Comparison of ENCODE assay signal across 9 cellular contexts in genomic region chr11:14320020-14320419, GRCh38. TPM values are rescaled to one million over a fixed set of nuclear protein-coding genes. Genes with fewer than 3 reads are reported as not detected.
A peak's percentile ranks its signal among the peaks of the same experiment; 100 is the strongest.
DNase-seq lines count a peak whose midpoint lies in the region; ATAC-seq and TF ChIP-seq lines count a peak whose summit lies in the region.
"Had no signal": no experiment of that assay in that cellular context is flagged by ENCODE, and none has a peak within 500 bp of the region (broad histone marks: within the 10 kb centered on the region; RNA-seq: fewer than 3 reads in every experiment).

No MANE protein-coding gene starts in this region.

- peak overlapping the region; percentile 25 for H3K4me2 ChIP-seq in smooth muscle cell

- H3K27ac ChIP-seq in smooth muscle cell (ENCODE audit: low read depth) = no peak overlapping the region
- H3K27ac ChIP-seq: HL-60 had no signal

- peaks cover 54% of the 10 kb centered on the region for H3K4me1 Mint-ChIP-seq in activated CD4-positive, alpha-beta T cell treated with anti-CD3 and anti-CD28 coated beads, Interleukin-2, amount 10 ng/mL, durations not matched to agents 24 days and 14 days
- H3K4me1 Mint-ChIP-seq in activated T-helper 2 cell treated with anti-CD3 and anti-CD28 coated beads, Interferon-gamma antibody, Interleukin-2, Interleukin-4, amounts not matched to agents 10 μg/mL and 5 μg/mL and 100 μg/mL, durations not matched to agents 14 hours and 24 hours and 36 hours (ENCODE audit: low read depth) = peaks cover 46% of the 10 kb centered on the region

- no peaks in the 10 kb centered on the region for H3K27me3 Mint-ChIP-seq in activated CD4-positive, alpha-beta T cell treated with anti-CD3 and anti-CD28 coated beads, Interleukin-2, amount 10 ng/mL, durations not matched to agents 24 days and 14 days
- no peaks in the 10 kb centered on the region for H3K27me3 Mint-ChIP-seq in activated T-helper 2 cell treated with anti-CD3 and anti-CD28 coated beads, Interferon-gamma antibody, Interleukin-2, Interleukin-4, amounts not matched to agents 10 μg/mL and 5 μg/mL and 100 μg/mL, durations not matched to agents 14 hours and 24 hours and 36 hours (ENCODE audit: low read depth)

- peak; percentile 83 for DNase-seq in activated CD4-positive, alpha-beta T cell treated with anti-CD3 and anti-CD28 coated beads, Interleukin-2, amount 10 ng/mL, durations not matched to agents 24 days and 14 days
- no peak for DNase-seq in activated CD4-positive, alpha-beta T cell treated with anti-CD3 and anti-CD28 coated beads for 4 hours
- peak; percentile 18 for DNase-seq in activated T-helper 2 cell treated with anti-CD3 and anti-CD28 coated beads, Interferon-gamma antibody, Interleukin-2, Interleukin-4, amounts not matched to agents 10 μg/mL and 5 μg/mL and 100 μg/mL, durations not matched to agents 14 hours and 24 hours and 36 hours (ENCODE audit: low spot score)
- DNase-seq in smooth muscle cell (lab: John Stamatoyannopoulos, UW; ENCODE audit: unreplicated experiment) (no peak), DMS 273 treated with DMSO at 0.1 percent for 48 hours (lab: John Stamatoyannopoulos, UW) (no peak), AG08395 (ENCODE audit: low spot score) (no peak)

- intact Hi-C loops in activated CD4-positive, alpha-beta T cell treated with anti-CD3 and anti-CD28 coated beads, Interleukin-2, amount 10 ng/mL, durations not matched to agents 24 days and 14 days (cut with micrococcal nuclease) = loop anchor here (1.0 to 2.0 kb wide), 2 partner anchors 17 to 37 kb away; no protein-coding TSS in a partner anchor
- intact Hi-C loops in activated T-helper 2 cell treated with anti-CD3 and anti-CD28 coated beads, Interferon-gamma antibody, Interleukin-2, Interleukin-4, amounts not matched to agents 10 μg/mL and 5 μg/mL and 100 μg/mL, durations not matched to agents 14 hours and 24 hours and 36 hours (cut with micrococcal nuclease) = loop anchor here (2.0 kb wide), 1 partner anchor 17 kb away; no protein-coding TSS in a partner anchor

- no peak overlapping the region for H3K9ac ChIP-seq in smooth muscle cell (ENCODE audit: low read depth)

- peaks cover 55% of the 10 kb centered on the region for H3K79me2 ChIP-seq in smooth muscle cell (ENCODE audit: low read depth)

- ATAC-seq in HG02885 (IDR thresholded peaks at IDR 0.05; ENCODE audit: poor library complexity, unreplicated experiment) = peak; percentile 52
- no peak for ATAC-seq in HG02870 (IDR thresholded peaks at IDR 0.05; ENCODE audit: unreplicated experiment)

- peaks cover 17% of the 10 kb centered on the region for H3K36me3 Mint-ChIP-seq in activated CD4-positive, alpha-beta T cell treated with anti-CD3 and anti-CD28 coated beads, Interleukin-2, amount 10 ng/mL, durations not matched to agents 24 days and 14 days (ENCODE audit: low read depth)
- H3K36me3 Mint-ChIP-seq in activated T-helper 2 cell treated with anti-CD3 and anti-CD28 coated beads, Interferon-gamma antibody, Interleukin-2, Interleukin-4, amounts not matched to agents 10 μg/mL and 5 μg/mL and 100 μg/mL, durations not matched to agents 14 hours and 24 hours and 36 hours (ENCODE audit: low read depth) = peaks cover 27% of the 10 kb centered on the region

- peak overlapping the region; percentile 22 for H3K4me3 Mint-ChIP-seq in activated CD4-positive, alpha-beta T cell treated with anti-CD3 and anti-CD28 coated beads, Interleukin-2, amount 10 ng/mL, durations not matched to agents 24 days and 14 days
- H3K4me3 Mint-ChIP-seq in activated T-helper 2 cell treated with anti-CD3 and anti-CD28 coated beads, Interferon-gamma antibody, Interleukin-2, Interleukin-4, amounts not matched to agents 10 μg/mL and 5 μg/mL and 100 μg/mL, durations not matched to agents 14 hours and 24 hours and 36 hours (ENCODE audit: low read depth) = no peak overlapping the region

- H2AFZ ChIP-seq in smooth muscle cell (ENCODE audit: low read depth) = no peak overlapping the region

- H3K9me3 ChIP-seq in smooth muscle cell (replicated peaks; ENCODE audit: low read depth) = no peaks in the 10 kb centered on the region

- 48% methylated on average over 3 of the region's 3 CpGs for WGBS in smooth muscle cell (ENCODE audit: low lambda C conversion rate)

- no peaks in the 10 kb centered on the region for H3K27me3 ChIP-seq in smooth muscle cell (ENCODE audit: low read depth)

- H3K4me1 ChIP-seq in smooth muscle cell (ENCODE audit: low read depth) = peaks cover 7% of the 10 kb centered on the region

- peak overlapping the region; percentile 62 for H3K27ac Mint-ChIP-seq in activated CD4-positive, alpha-beta T cell treated with anti-CD3 and anti-CD28 coated beads, Interleukin-2, amount 10 ng/mL, durations not matched to agents 24 days and 14 days
- H3K27ac Mint-ChIP-seq in activated T-helper 2 cell treated with anti-CD3 and anti-CD28 coated beads, Interferon-gamma antibody, Interleukin-2, Interleukin-4, amounts not matched to agents 10 μg/mL and 5 μg/mL and 100 μg/mL, durations not matched to agents 14 hours and 24 hours and 36 hours = peak overlapping the region; percentile 38

- H3K9me3 Mint-ChIP-seq in activated CD4-positive, alpha-beta T cell treated with anti-CD3 and anti-CD28 coated beads, Interleukin-2, amount 10 ng/mL, durations not matched to agents 24 days and 14 days = no peaks in the 10 kb centered on the region
- no peaks in the 10 kb centered on the region for H3K9me3 Mint-ChIP-seq in activated T-helper 2 cell treated with anti-CD3 and anti-CD28 coated beads, Interferon-gamma antibody, Interleukin-2, Interleukin-4, amounts not matched to agents 10 μg/mL and 5 μg/mL and 100 μg/mL, durations not matched to agents 14 hours and 24 hours and 36 hours

- TF ChIP-seq CTCF in smooth muscle cell (IDR thresholded peaks at IDR 0.05; ENCODE audit: borderline replicate concordance, insufficient read depth, poor library complexity, severe bottlenecking) = no peak

- no peaks in the 10 kb centered on the region for H3F3A ChIP-seq in smooth muscle cell (ENCODE audit: low read depth)

- H4K20me1 ChIP-seq in smooth muscle cell (ENCODE audit: low read depth) = peaks cover 66% of the 10 kb centered on the region

- no peaks in the 10 kb centered on the region for H3K36me3 ChIP-seq in smooth muscle cell (ENCODE audit: low read depth)

- no peak overlapping the region for H3K4me3 ChIP-seq in smooth muscle cell

RNA-seq across cellular contexts. Expression of gene RRAS2, which starts 39.0 kb away (rescaled TPM):
- 78.9 and 80.6 TPM in 2 replicates for total RNA-seq in activated CD4-positive, alpha-beta T cell treated with anti-CD3 and anti-CD28 coated beads, Interleukin-2, amount 10 ng/mL, durations not matched to agents 24 days and 14 days
- total RNA-seq in activated T-helper 2 cell treated with anti-CD3 and anti-CD28 coated beads, Interferon-gamma antibody, Interleukin-2, Interleukin-4, amounts not matched to agents 10 μg/mL and 5 μg/mL and 100 μg/mL, durations not matched to agents 14 hours and 24 hours and 36 hours = 64.4 and 65.2 TPM in 2 replicates
- total RNA-seq in smooth muscle cell = 37.9 and 53.6 TPM in 2 replicates
- 27.0 and 27.3 TPM in 2 replicates for polyA plus RNA-seq in smooth muscle cell

Comparison
In these comparisons a context has a peak if more than half of its experiments do, and no peak if none do; other contexts are left out.
1. DNase-seq: peak in activated CD4-positive, alpha-beta T cell treated with anti-CD3 and anti-CD28 coated beads, Interleukin-2, amount 10 ng/mL, durations not matched to agents 24 days and 14 days (single experiment) and activated T-helper 2 cell treated with anti-CD3 and anti-CD28 coated beads, Interferon-gamma antibody, Interleukin-2, Interleukin-4, amounts not matched to agents 10 μg/mL and 5 μg/mL and 100 μg/mL, durations not matched to agents 14 hours and 24 hours and 36 hours (single experiment); none in activated CD4-positive, alpha-beta T cell treated with anti-CD3 and anti-CD28 coated beads for 4 hours (0 of 2), smooth muscle cell (single experiment), DMS 273 treated with DMSO at 0.1 percent for 48 hours (single experiment) and AG08395 (single experiment).